Comparison of ENCODE assay signal across 8 cellular contexts in genomic region chrX:43655961-43656494, GRCh38. TPM values are rescaled to one million over a fixed set of nuclear protein-coding genes. Genes with fewer than 3 reads are reported as not detected.
A peak's percentile ranks its signal among the peaks of the same experiment; 100 is the strongest.
DNase-seq lines count a peak whose midpoint lies in the region; ATAC-seq and TF ChIP-seq lines count a peak whose summit lies in the region.

MAOA (plus strand) TSS chrX:43656299; CDS start chrX:43656342, 43 bp downstream.

- H3K9me3 Mint-ChIP-seq in CD8-positive, alpha-beta T cell: no peaks in the 10 kb centered on the region
- peaks cover 4% of the 10 kb centered on the region for H3K9me3 Mint-ChIP-seq in neural progenitor cell

- no peaks in the 10 kb centered on the region for H3K27me3 ChIP-seq in CD8-positive, alpha-beta T cell (ENCODE audit: insufficient read depth, low read length)
- H3K27me3 ChIP-seq in neural progenitor cell (peaks cover 5% of the 10 kb centered on the region), upper lobe of right lung (no peaks in the 10 kb centered on the region)

- H3K27ac ChIP-seq in CD8-positive, alpha-beta T cell (ENCODE audit: low read depth, low read length): no peak within 1 kb of the TSS
- no peak within 1 kb of the TSS for H3K27ac ChIP-seq in neural progenitor cell
- peak within 1 kb of the TSS; percentile 89 for H3K27ac ChIP-seq in upper lobe of right lung

- H3K4me3 ChIP-seq in CD8-positive, alpha-beta T cell (ENCODE audit: low read depth, low read length): peak within 1 kb of the TSS; percentile 72
- H3K4me3 ChIP-seq in neural progenitor cell: peak within 1 kb of the TSS; percentile 74
- H3K4me3 ChIP-seq in upper lobe of right lung: peak within 1 kb of the TSS; percentile 65

- peaks cover 3% of the 10 kb centered on the region for H3K4me1 ChIP-seq in CD8-positive, alpha-beta T cell (ENCODE audit: insufficient read depth, low read length)
- H3K4me1 ChIP-seq in neural progenitor cell (peaks cover 9% of the 10 kb centered on the region), upper lobe of right lung (no peaks in the 10 kb centered on the region)

- H3K27me3 Mint-ChIP-seq in CD8-positive, alpha-beta T cell (ENCODE audit: low read depth): no peaks in the 10 kb centered on the region
- peaks cover 7% of the 10 kb centered on the region for H3K27me3 Mint-ChIP-seq in neural progenitor cell (ENCODE audit: insufficient read depth, low read depth)

- intact Hi-C loops in CD8-positive, alpha-beta T cell (cut with DNase I, micrococcal nuclease): loop anchor here (5.0 to 10.0 kb wide), 3 partner anchors 886 to 1734 kb away; partner anchors contain the start of genes FUNDC1 (in 2 of the 2) and CASK (in 1 of the 2)
- intact Hi-C loops in upper lobe of right lung (cut with DNase I): no loop called here

- H3K36me3 Mint-ChIP-seq in CD8-positive, alpha-beta T cell: no peaks in the 10 kb centered on the region
- no peaks in the 10 kb centered on the region for H3K36me3 Mint-ChIP-seq in neural progenitor cell

- DNase-seq in CD8-positive, alpha-beta T cell: peak in 5 of 7 experiments; percentile 20 to 54 (median 34)
- peak; percentile 33 for DNase-seq in NCI-H82 treated with DMSO at 0.1 percent for 48 hours (lab: John Stamatoyannopoulos, UW; ENCODE audit: unreplicated experiment)
- DNase-seq in activated naive CD4-positive, alpha-beta T cell treated with anti-CD3 and anti-CD28 coated beads, Interleukin-2, amount 50 U/mL, for 16 hours: peak; percentile 32
- peak; percentile 47 for DNase-seq in globus pallidus (ENCODE audit: low spot score)
- peak; percentile 66 for DNase-seq in neural progenitor cell (ENCODE audit: low spot score)
- peak; percentile 92 for DNase-seq in upper lobe of right lung
- DNase-seq in NOMO-1 (lab: John Stamatoyannopoulos, UW; ENCODE audit: unreplicated experiment in 2 of 2): no peak

- no peak for ATAC-seq in CD8-positive, alpha-beta T cell
- peak; percentile 77 for ATAC-seq in upper lobe of right lung
- no peak for ATAC-seq in HG03342 (IDR thresholded peaks at IDR 0.05; ENCODE audit: unreplicated experiment)

- peak within 1 kb of the TSS; percentile 90 for H3K4me3 Mint-ChIP-seq in CD8-positive, alpha-beta T cell
- peak within 1 kb of the TSS; percentile 86 for H3K4me3 Mint-ChIP-seq in neural progenitor cell

- H3K27ac Mint-ChIP-seq in CD8-positive, alpha-beta T cell: peak within 1 kb of the TSS; percentile 45
- peak within 1 kb of the TSS; percentile 75 for H3K27ac Mint-ChIP-seq in neural progenitor cell

- H3K79me2 ChIP-seq in neural progenitor cell (ENCODE audit: low read depth): no peaks in the 10 kb centered on the region

- H3F3A ChIP-seq in neural progenitor cell (ENCODE audit: low read depth): no peaks in the 10 kb centered on the region

- no peaks in the 10 kb centered on the region for H4K20me1 ChIP-seq in neural progenitor cell (ENCODE audit: low read depth)

- POLR2A ChIA-PET in CD8-positive, alpha-beta T cell (lab: Charles Lee): interaction anchor here (1.7 kb wide), 1 partner anchor 12 kb away, joined by 3 read pairs; no protein-coding TSS in a partner anchor

- no peak within 1 kb of the TSS for H3K9ac ChIP-seq in neural progenitor cell

- CTCF ChIA-PET in CD8-positive, alpha-beta T cell (lab: Charles Lee): interaction anchor here (0.6 kb wide), 1 partner anchor 36 kb away, joined by 3 read pairs; no protein-coding TSS in a partner anchor

- no peaks in the 10 kb centered on the region for H3K9me3 ChIP-seq in CD8-positive, alpha-beta T cell (ENCODE audit: low read length)
- H3K9me3 ChIP-seq in neural progenitor cell (ENCODE audit: low read depth): no peaks in the 10 kb centered on the region
- no peaks in the 10 kb centered on the region for H3K9me3 ChIP-seq in upper lobe of right lung

- H2AFZ ChIP-seq in neural progenitor cell (replicated peaks): peak within 1 kb of the TSS; percentile 73

- peaks cover 10% of the 10 kb centered on the region for H3K4me1 Mint-ChIP-seq in CD8-positive, alpha-beta T cell (ENCODE audit: low read depth)
- H3K4me1 Mint-ChIP-seq in neural progenitor cell: no peaks in the 10 kb centered on the region

- H3K36me3 ChIP-seq in CD8-positive, alpha-beta T cell (ENCODE audit: insufficient read depth, low read length): no peaks in the 10 kb centered on the region
- H3K36me3 ChIP-seq in neural progenitor cell (no peaks in the 10 kb centered on the region), upper lobe of right lung (no peaks in the 10 kb centered on the region)

- TF ChIP-seq CTCF in CD8-positive, alpha-beta T cell (IDR thresholded peaks at IDR 0.05): no peak
- TF ChIP-seq CTCF in neural progenitor cell (IDR thresholded peaks at IDR 0.05): no peak
- no peak for TF ChIP-seq CTCF in upper lobe of right lung (IDR thresholded peaks at IDR 0.05)

- H3K4me2 ChIP-seq in neural progenitor cell: peak within 1 kb of the TSS; percentile 83

RNA-seq across cellular contexts. Expression of gene MAOA, which starts in this region (rescaled TPM):
- total RNA-seq in CD8-positive, alpha-beta T cell: not detected
- total RNA-seq in neural progenitor cell (ENCODE audit: low replicate concordance): 4.4 and 12.7 TPM in 2 replicates
- total RNA-seq in upper lobe of right lung: 176 TPM

Comparison
In these comparisons a context has a peak if more than half of its experiments do, and no peak if none do; other contexts are left out.
1. RNA of gene MAOA (total RNA-seq): 176 TPM in upper lobe of right lung (single experiment); 4.4 to 12.7 TPM in neural progenitor cell and not detected in CD8-positive, alpha-beta T cell; every median in the first group is over 10 times any median in the second.
2. Peak in DNase-seq and H3K4me3 ChIP-seq in CD8-positive, alpha-beta T cell; RNA of the gene not detected or under 1 TPM.
3. DNase-seq: peak in NCI-H82 treated with DMSO at 0.1 percent for 48 hours (single experiment), activated naive CD4-positive, alpha-beta T cell treated with anti-CD3 and anti-CD28 coated beads, Interleukin-2, amount 50 U/mL, for 16 hours (single experiment), globus pallidus (single experiment), neural progenitor cell (single experiment) and upper lobe of right lung (single experiment); none in NOMO-1 (0 of 2).
4. Peak in every context shown above with its lines, with median percentiles within 50 percentile points of each other: H3K4me3 ChIP-seq.